1 cellular context compared by ENCODE assay signal in genomic region chr2:37625156-37625555, GRCh38.
TF ChIP-seq lines count a peak whose summit lies in the region.

No MANE protein-coding gene starts in this region.

TF ChIP-seq in H1, 55 proteins besides CTCF, POLR2A, EP300 and RAD21 (continued from another document):
- TF ChIP-seq, protein P1, sequence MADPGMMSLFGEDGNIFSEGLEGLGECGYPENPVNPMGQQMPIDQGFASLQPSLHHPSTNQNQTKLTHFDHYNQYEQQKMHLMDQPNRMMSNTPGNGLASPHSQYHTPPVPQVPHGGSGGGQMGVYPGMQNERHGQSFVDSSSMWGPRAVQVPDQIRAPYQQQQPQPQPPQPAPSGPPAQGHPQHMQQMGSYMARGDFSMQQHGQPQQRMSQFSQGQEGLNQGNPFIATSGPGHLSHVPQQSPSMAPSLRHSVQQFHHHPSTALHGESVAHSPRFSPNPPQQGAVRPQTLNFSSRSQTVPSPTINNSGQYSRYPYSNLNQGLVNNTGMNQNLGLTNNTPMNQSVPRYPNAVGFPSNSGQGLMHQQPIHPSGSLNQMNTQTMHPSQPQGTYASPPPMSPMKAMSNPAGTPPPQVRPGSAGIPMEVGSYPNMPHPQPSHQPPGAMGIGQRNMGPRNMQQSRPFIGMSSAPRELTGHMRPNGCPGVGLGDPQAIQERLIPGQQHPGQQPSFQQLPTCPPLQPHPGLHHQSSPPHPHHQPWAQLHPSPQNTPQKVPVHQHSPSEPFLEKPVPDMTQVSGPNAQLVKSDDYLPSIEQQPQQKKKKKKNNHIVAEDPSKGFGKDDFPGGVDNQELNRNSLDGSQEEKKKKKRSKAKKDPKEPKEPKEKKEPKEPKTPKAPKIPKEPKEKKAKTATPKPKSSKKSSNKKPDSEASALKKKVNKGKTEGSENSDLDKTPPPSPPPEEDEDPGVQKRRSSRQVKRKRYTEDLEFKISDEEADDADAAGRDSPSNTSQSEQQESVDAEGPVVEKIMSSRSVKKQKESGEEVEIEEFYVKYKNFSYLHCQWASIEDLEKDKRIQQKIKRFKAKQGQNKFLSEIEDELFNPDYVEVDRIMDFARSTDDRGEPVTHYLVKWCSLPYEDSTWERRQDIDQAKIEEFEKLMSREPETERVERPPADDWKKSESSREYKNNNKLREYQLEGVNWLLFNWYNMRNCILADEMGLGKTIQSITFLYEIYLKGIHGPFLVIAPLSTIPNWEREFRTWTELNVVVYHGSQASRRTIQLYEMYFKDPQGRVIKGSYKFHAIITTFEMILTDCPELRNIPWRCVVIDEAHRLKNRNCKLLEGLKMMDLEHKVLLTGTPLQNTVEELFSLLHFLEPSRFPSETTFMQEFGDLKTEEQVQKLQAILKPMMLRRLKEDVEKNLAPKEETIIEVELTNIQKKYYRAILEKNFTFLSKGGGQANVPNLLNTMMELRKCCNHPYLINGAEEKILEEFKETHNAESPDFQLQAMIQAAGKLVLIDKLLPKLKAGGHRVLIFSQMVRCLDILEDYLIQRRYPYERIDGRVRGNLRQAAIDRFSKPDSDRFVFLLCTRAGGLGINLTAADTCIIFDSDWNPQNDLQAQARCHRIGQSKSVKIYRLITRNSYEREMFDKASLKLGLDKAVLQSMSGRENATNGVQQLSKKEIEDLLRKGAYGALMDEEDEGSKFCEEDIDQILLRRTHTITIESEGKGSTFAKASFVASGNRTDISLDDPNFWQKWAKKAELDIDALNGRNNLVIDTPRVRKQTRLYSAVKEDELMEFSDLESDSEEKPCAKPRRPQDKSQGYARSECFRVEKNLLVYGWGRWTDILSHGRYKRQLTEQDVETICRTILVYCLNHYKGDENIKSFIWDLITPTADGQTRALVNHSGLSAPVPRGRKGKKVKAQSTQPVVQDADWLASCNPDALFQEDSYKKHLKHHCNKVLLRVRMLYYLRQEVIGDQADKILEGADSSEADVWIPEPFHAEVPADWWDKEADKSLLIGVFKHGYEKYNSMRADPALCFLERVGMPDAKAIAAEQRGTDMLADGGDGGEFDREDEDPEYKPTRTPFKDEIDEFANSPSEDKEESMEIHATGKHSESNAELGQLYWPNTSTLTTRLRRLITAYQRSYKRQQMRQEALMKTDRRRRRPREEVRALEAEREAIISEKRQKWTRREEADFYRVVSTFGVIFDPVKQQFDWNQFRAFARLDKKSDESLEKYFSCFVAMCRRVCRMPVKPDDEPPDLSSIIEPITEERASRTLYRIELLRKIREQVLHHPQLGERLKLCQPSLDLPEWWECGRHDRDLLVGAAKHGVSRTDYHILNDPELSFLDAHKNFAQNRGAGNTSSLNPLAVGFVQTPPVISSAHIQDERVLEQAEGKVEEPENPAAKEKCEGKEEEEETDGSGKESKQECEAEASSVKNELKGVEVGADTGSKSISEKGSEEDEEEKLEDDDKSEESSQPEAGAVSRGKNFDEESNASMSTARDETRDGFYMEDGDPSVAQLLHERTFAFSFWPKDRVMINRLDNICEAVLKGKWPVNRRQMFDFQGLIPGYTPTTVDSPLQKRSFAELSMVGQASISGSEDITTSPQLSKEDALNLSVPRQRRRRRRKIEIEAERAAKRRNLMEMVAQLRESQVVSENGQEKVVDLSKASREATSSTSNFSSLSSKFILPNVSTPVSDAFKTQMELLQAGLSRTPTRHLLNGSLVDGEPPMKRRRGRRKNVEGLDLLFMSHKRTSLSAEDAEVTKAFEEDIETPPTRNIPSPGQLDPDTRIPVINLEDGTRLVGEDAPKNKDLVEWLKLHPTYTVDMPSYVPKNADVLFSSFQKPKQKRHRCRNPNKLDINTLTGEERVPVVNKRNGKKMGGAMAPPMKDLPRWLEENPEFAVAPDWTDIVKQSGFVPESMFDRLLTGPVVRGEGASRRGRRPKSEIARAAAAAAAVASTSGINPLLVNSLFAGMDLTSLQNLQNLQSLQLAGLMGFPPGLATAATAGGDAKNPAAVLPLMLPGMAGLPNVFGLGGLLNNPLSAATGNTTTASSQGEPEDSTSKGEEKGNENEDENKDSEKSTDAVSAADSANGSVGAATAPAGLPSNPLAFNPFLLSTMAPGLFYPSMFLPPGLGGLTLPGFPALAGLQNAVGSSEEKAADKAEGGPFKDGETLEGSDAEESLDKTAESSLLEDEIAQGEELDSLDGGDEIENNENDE (IDR thresholded peaks at IDR 0.05; ENCODE audit: insufficient replicate concordance, low read length) = no peak
- no peak for TF ChIP-seq POLR2AphosphoS5 (IDR thresholded peaks at IDR 0.05; ENCODE audit: low read depth, low read length)
- TF ChIP-seq, protein P2, sequence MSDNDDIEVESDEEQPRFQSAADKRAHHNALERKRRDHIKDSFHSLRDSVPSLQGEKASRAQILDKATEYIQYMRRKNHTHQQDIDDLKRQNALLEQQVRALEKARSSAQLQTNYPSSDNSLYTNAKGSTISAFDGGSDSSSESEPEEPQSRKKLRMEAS (IDR thresholded peaks at IDR 0.05) = no peak
- TF ChIP-seq JUND (IDR thresholded peaks at IDR 0.05; ENCODE audit: low read length) = no peak
- no peak for TF ChIP-seq PHF8 (conservative IDR thresholded peaks at IDR 0.05; ENCODE audit: low read depth, low read length)
- TF ChIP-seq ASH2L (IDR thresholded peaks at IDR 0.05; ENCODE audit: low read length) = no peak
- no peak for TF ChIP-seq SRF (IDR thresholded peaks at IDR 0.05; ENCODE audit: low read depth, low read length)
- TF ChIP-seq KDM5A (IDR thresholded peaks at IDR 0.05; ENCODE audit: low read length) = no peak
- TF ChIP-seq RBBP5 (IDR thresholded peaks at IDR 0.05; ENCODE audit: borderline replicate concordance, low read depth, low read length) = no peak
- TF ChIP-seq SIN3A (conservative IDR thresholded peaks at IDR 0.05 in 1 of 2, IDR thresholded peaks at IDR 0.05 in 1 of 2; ENCODE audit: low read depth in 1 of 2, low read length in 2 of 2) = no peak
- TF ChIP-seq CEBPB (IDR thresholded peaks at IDR 0.05; ENCODE audit: low read depth, low read length) = no peak
- TF ChIP-seq E2F6 (IDR thresholded peaks at IDR 0.05) = no peak
